8 cellular contexts compared by ENCODE assay signal in genomic region chr10:8054498-8055407, GRCh38. TPM values are rescaled to one million over a fixed set of nuclear protein-coding genes. Genes with fewer than 3 reads are reported as not detected.
DNase-seq lines count a peak whose midpoint lies in the region; ATAC-seq and TF ChIP-seq lines count a peak whose summit lies in the region.

Gene GATA3 (plus strand): TSS chr10:8054688. CDS start chr10:8055656, 968 bp downstream.

- H3K36me3 ChIP-seq in BLaER1 treated with 17β-estradiol and CSF1 and Interleukin-3, amounts not matched to agents 10 nM and 100 nM, result no peaks in the 10 kb centered on the region
- no peaks in the 10 kb centered on the region for H3K36me3 ChIP-seq in neuron (ENCODE audit: insufficient read depth, low read length)
- H3K36me3 ChIP-seq in urinary bladder (ENCODE audit: insufficient read depth), result no peaks in the 10 kb centered on the region
- no peaks in the 10 kb centered on the region for H3K36me3 ChIP-seq in WERI-Rb-1

- peaks cover 51% of the 10 kb centered on the region for H3K27me3 Mint-ChIP-seq in IgD-negative memory B cell
- peaks cover 17% of the 10 kb centered on the region for H3K27me3 Mint-ChIP-seq in activated CD8-positive, alpha-beta memory T cell treated with anti-CD3 and anti-CD28 coated beads, Interleukin-2, amount 10 ng/mL, durations not matched to agents 7 days and 5 days

- H3K36me3 Mint-ChIP-seq in IgD-negative memory B cell, result no peaks in the 10 kb centered on the region
- peaks cover 42% of the 10 kb centered on the region for H3K36me3 Mint-ChIP-seq in activated CD8-positive, alpha-beta memory T cell treated with anti-CD3 and anti-CD28 coated beads, Interleukin-2, amount 10 ng/mL, durations not matched to agents 7 days and 5 days

- peaks cover 0 to 14% (median 13%) of the 10 kb centered on the region in 11 experiments; a peak in 14 of 22 replicates for H3K9me3 ChIP-seq in BLaER1 treated with 17β-estradiol and CSF1 and Interleukin-3, amounts not matched to agents 10 nM and 100 nM (replicated peaks in 1 of 11)
- H3K9me3 ChIP-seq in neuron (ENCODE audit: low read length), result no peaks in the 10 kb centered on the region
- peaks cover 4% of the 10 kb centered on the region for H3K9me3 ChIP-seq in WERI-Rb-1 (ENCODE audit: severe bottlenecking)

- H3K4me1 ChIP-seq in BLaER1 treated with 17β-estradiol and CSF1 and Interleukin-3, amounts not matched to agents 10 nM and 100 nM, result peaks cover 17 to 37% (median 25%) of the 10 kb centered on the region in 10 experiments; a peak in 19 of 20 replicates
- H3K4me1 ChIP-seq in neuron (ENCODE audit: insufficient read depth, low read length) (peaks cover 15% of the 10 kb centered on the region), urinary bladder (ENCODE audit: insufficient read depth) (peaks cover 3% of the 10 kb centered on the region)

- H3K4me3 Mint-ChIP-seq in IgD-negative memory B cell, result peak within 1 kb of the TSS; percentile 86 to 94 (median 89)
- H3K4me3 Mint-ChIP-seq in activated CD8-positive, alpha-beta memory T cell treated with anti-CD3 and anti-CD28 coated beads, Interleukin-2, amount 10 ng/mL, durations not matched to agents 7 days and 5 days, result peak within 1 kb of the TSS; percentile 91

- peaks cover 0 to 74% (median 43%) of the 10 kb centered on the region in 11 experiments; a peak in 19 of 22 replicates for H4K20me1 ChIP-seq in BLaER1 treated with 17β-estradiol and CSF1 and Interleukin-3, amounts not matched to agents 10 nM and 100 nM

- H3K27ac Mint-ChIP-seq in IgD-negative memory B cell, result peak within 1 kb of the TSS; percentile 90 to 95 (median 93)
- H3K27ac Mint-ChIP-seq in activated CD8-positive, alpha-beta memory T cell treated with anti-CD3 and anti-CD28 coated beads, Interleukin-2, amount 10 ng/mL, durations not matched to agents 7 days and 5 days, result peak within 1 kb of the TSS; percentile 96

- peak within 1 kb of the TSS; percentile 48 to 68 (median 56) for H3K4me3 ChIP-seq in BLaER1 treated with 17β-estradiol and CSF1 and Interleukin-3, amounts not matched to agents 10 nM and 100 nM
- H3K4me3 ChIP-seq in neuron (ENCODE audit: low read length) (peak within 1 kb of the TSS; percentile 38), urinary bladder (ENCODE audit: low read depth, low read length) (peak within 1 kb of the TSS; percentile 72), WERI-Rb-1 (ENCODE audit: low read depth, low read length) (no peak within 1 kb of the TSS)

- H3K9ac ChIP-seq in BLaER1 treated with 17β-estradiol and CSF1 and Interleukin-3, amounts not matched to agents 10 nM and 100 nM, result peak within 1 kb of the TSS in 3 of 11 experiments; percentile 1 to 28 (median 4); a peak in 2 of 22 replicates

- peak within 1 kb of the TSS; percentile 82 to 100 (median 91) for H3K4me2 ChIP-seq in BLaER1 treated with 17β-estradiol and CSF1 and Interleukin-3, amounts not matched to agents 10 nM and 100 nM

- no peak within 1 kb of the TSS for H3K27ac ChIP-seq in BLaER1 treated with 17β-estradiol and CSF1 and Interleukin-3, amounts not matched to agents 10 nM and 100 nM
- H3K27ac ChIP-seq in urinary bladder (ENCODE audit: low read depth) (peak within 1 kb of the TSS; percentile 75), WERI-Rb-1 (no peak within 1 kb of the TSS)

- WGBS in urinary bladder, result 2% methylated on average over 65 of the region's 65 CpGs

- peaks cover 0 to 14% (median 0%) of the 10 kb centered on the region in 3 donors for H3K9me3 Mint-ChIP-seq in IgD-negative memory B cell
- H3K9me3 Mint-ChIP-seq in activated CD8-positive, alpha-beta memory T cell treated with anti-CD3 and anti-CD28 coated beads, Interleukin-2, amount 10 ng/mL, durations not matched to agents 7 days and 5 days (ENCODE audit: low read depth), result no peaks in the 10 kb centered on the region

- H2AFZ ChIP-seq in neuron (ENCODE audit: low read depth, low read length), result no peak within 1 kb of the TSS

- CTCF ChIA-PET in activated CD8-positive, alpha-beta memory T cell treated with anti-CD3 and anti-CD28 coated beads, Interleukin-2, amount 10 ng/mL, durations not matched to agents 7 days and 5 days (lab: Charles Lee), result interaction anchor here (0.7 kb wide), 1 partner anchor 319 kb away, joined by 3 read pairs; no protein-coding TSS in a partner anchor

- no peak for TF ChIP-seq CTCF in WERI-Rb-1 (IDR thresholded peaks at IDR 0.05; ENCODE audit: low read depth, low read length)

- ATAC-seq in GM21367 (IDR thresholded peaks at IDR 0.05; ENCODE audit: unreplicated experiment) (peak; percentile 22), esophagus mucosa (peak; percentile 36)
- ATAC-seq in activated CD8-positive, alpha-beta memory T cell treated with anti-CD3 and anti-CD28 coated beads, Interleukin-2, amount 10 ng/mL, durations not matched to agents 7 days and 5 days, result peak; percentile 67

- H3K4me1 Mint-ChIP-seq in IgD-negative memory B cell, result peaks cover 19 to 36% (median 20%) of the 10 kb centered on the region in 3 donors
- H3K4me1 Mint-ChIP-seq in activated CD8-positive, alpha-beta memory T cell treated with anti-CD3 and anti-CD28 coated beads, Interleukin-2, amount 10 ng/mL, durations not matched to agents 7 days and 5 days, result peaks cover 42% of the 10 kb centered on the region

- peaks cover 98 to 100% (median 100%) of the 10 kb centered on the region in 11 experiments for H3K27me3 ChIP-seq in BLaER1 treated with 17β-estradiol and CSF1 and Interleukin-3, amounts not matched to agents 10 nM and 100 nM
- peaks cover 93% of the 10 kb centered on the region for H3K27me3 ChIP-seq in neuron (ENCODE audit: insufficient read depth, low read length)
- peaks cover 59% of the 10 kb centered on the region for H3K27me3 ChIP-seq in WERI-Rb-1 (ENCODE audit: insufficient read depth, low read depth, severe bottlenecking)

- peak; percentile 93 for DNase-seq in activated CD8-positive, alpha-beta memory T cell treated with anti-CD3 and anti-CD28 coated beads, Interleukin-2, amount 10 ng/mL, durations not matched to agents 7 days and 5 days
- no peak for DNase-seq in WERI-Rb-1

RNA-seq across cellular contexts. Expression of gene GATA3, which starts in this region (rescaled TPM):
- polyA plus RNA-seq in IgD-negative memory B cell (2.0 TPM), urinary bladder (17.9 TPM)
- total RNA-seq in activated CD8-positive, alpha-beta memory T cell treated with anti-CD3 and anti-CD28 coated beads, Interleukin-2, amount 10 ng/mL, durations not matched to agents 7 days and 5 days, result 10 to 100 TPM; 61.5 to 83.4 TPM
- total RNA-seq in esophagus mucosa (0.76 TPM), urinary bladder (10.6 TPM)

Comparison
In these comparisons a context has a peak if more than half of its experiments do, and no peak if none do; other contexts are left out.
1. Peak in ATAC-seq in esophagus mucosa; RNA of the gene not detected or under 1 TPM.